5 cellular contexts compared by ENCODE assay signal in the genomic region with DNA sequence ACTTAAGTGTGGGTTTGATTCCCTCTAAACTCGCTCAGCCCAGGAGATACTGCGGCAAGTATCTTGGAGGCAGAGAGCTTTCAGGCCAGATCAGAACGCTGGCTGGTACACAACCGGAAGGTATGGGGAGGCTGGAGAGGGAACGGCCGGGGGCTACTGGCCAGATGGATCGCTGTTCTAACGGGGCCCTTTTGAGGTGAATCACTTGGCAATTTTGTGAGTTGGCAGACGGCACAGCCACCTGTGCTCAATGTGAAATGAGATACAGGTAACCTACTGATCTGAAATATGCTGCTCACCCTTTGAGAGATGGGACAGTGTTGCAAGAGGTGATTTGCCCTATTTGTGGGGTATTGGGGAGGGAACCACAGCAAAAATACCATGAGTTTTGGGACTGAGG.
"Had no signal": no experiment of that assay in that cellular context is flagged by ENCODE, and none has a peak within 500 bp of the region (broad histone marks: within the 10 kb centered on the region; RNA-seq: fewer than 3 reads in every experiment).

No MANE protein-coding gene starts in this region.

- H3K4me3 Mint-ChIP-seq: GM23338, H9 had no signal

- H3K4me3 ChIP-seq: GM23338, K562 had no signal

- H3K27ac Mint-ChIP-seq: GM23338 had no signal

- DNase-seq: H9, HCEC 1CT, IMR-90 had no signal
